15 cellular contexts compared by ENCODE assay signal in genomic region chr6:16391451-16391912, GRCh38.
DNase-seq lines count a peak whose midpoint lies in the region; ATAC-seq and TF ChIP-seq lines count a peak whose summit lies in the region.
"Had no signal": no experiment of that assay in that cellular context is flagged by ENCODE, and none has a peak within 500 bp of the region (broad histone marks: within the 10 kb centered on the region; RNA-seq: fewer than 3 reads in every experiment).

No MANE protein-coding gene starts in this region.

- DNase-seq in AG10803 (ENCODE audit: low read depth): peak; percentile 34
- DNase-seq in ascending aorta (ENCODE audit: low spot score in 2 of 2): no peak
- DNase-seq in left ventricle myocardium inferior: no peak
- DNase-seq in psoas muscle: no peak
- no peak for DNase-seq in GM19238 (ENCODE audit: insufficient read length, low spot score)
- DNase-seq: activated CD4-positive, CD25-positive, alpha-beta regulatory T cell; activated T-cell treated with anti-CD3 and anti-CD28 coated beads, Interleukin-2, amount 50 U/mL, for 24 hours; immature natural killer cell; KBM-7; NCI-H187; stimulated activated CD4-positive, alpha-beta T cell treated with anti-CD3 and anti-CD28 coated beads, Interleukin-12 subunit alpha, Interleukin-12 subunit beta, amount 100 ng/mL, for 4 hours had no signal

- intact Hi-C loops in ascending aorta (cut with DNase I) (no loop called here), left ventricle myocardium inferior (cut with micrococcal nuclease) (no loop called here), psoas muscle (cut with DNase I) (loop anchor here in 1 of 2 donors (5.0 kb wide), 1 partner anchor 59 kb away; no protein-coding TSS in a partner anchor)

- H3K27ac ChIP-seq in ascending aorta (peak overlapping the region; percentile 67 to 78), left ventricle myocardium inferior (replicated peaks) (peak overlapping the region; percentile 70), psoas muscle (peak overlapping the region; percentile 66)
- H3K27ac ChIP-seq: epithelial cell of prostate had no signal

- H3K4me3 ChIP-seq in AG10803 (ENCODE audit: low read length) (no peak overlapping the region), ascending aorta (no peak overlapping the region), left ventricle myocardium inferior (no peak overlapping the region), psoas muscle (no peak overlapping the region)

- H3K27me3 ChIP-seq in ascending aorta (no peaks in the 10 kb centered on the region), left ventricle myocardium inferior (ENCODE audit: low read depth) (no peaks in the 10 kb centered on the region), psoas muscle (ENCODE audit: insufficient read depth in 3 of 3, low read length in 2 of 3) (no peaks in the 10 kb centered on the region)

- no peaks in the 10 kb centered on the region for H3K9me3 ChIP-seq in ascending aorta
- H3K9me3 ChIP-seq in left ventricle myocardium inferior (replicated peaks): no peaks in the 10 kb centered on the region
- H3K9me3 ChIP-seq in psoas muscle: no peaks in the 10 kb centered on the region

- no peaks in the 10 kb centered on the region for H3K36me3 ChIP-seq in ascending aorta
- no peaks in the 10 kb centered on the region for H3K36me3 ChIP-seq in left ventricle myocardium inferior
- H3K36me3 ChIP-seq in psoas muscle (ENCODE audit: insufficient read depth in 1 of 2, low read depth in 1 of 2): no peaks in the 10 kb centered on the region

- peak in 2 of 4 donors; percentile 25 to 75 for ATAC-seq in psoas muscle
- ATAC-seq in HG03139 (IDR thresholded peaks at IDR 0.05; ENCODE audit: unreplicated experiment): no peak
- ATAC-seq in HG03457 (IDR thresholded peaks at IDR 0.05; ENCODE audit: unreplicated experiment): no peak
- ATAC-seq in HG03432 (IDR thresholded peaks at IDR 0.05; ENCODE audit: unreplicated experiment): no peak

- TF ChIP-seq CTCF in AG10803 (conservative IDR thresholded peaks at IDR 0.05; ENCODE audit: low read length) (no peak), ascending aorta (IDR thresholded peaks at IDR 0.05) (no peak), left ventricle myocardium inferior (IDR thresholded peaks at IDR 0.05; ENCODE audit: borderline replicate concordance) (no peak), psoas muscle (IDR thresholded peaks at IDR 0.05) (no peak)

- H3K4me1 ChIP-seq in ascending aorta: peaks cover 8 to 12% of the 10 kb centered on the region in 2 donors
- peaks cover 17% of the 10 kb centered on the region for H3K4me1 ChIP-seq in left ventricle myocardium inferior
- peaks cover 16% of the 10 kb centered on the region for H3K4me1 ChIP-seq in psoas muscle

- WGBS in psoas muscle, 3 donors: 47 to 66% (median 61%) methylated on average over 2 of the region's 2 CpGs
